5 cellular contexts compared by ENCODE assay signal in genomic region chr12:39893388-39893787, GRCh38.
DNase-seq lines count a peak whose midpoint lies in the region; ATAC-seq and TF ChIP-seq lines count a peak whose summit lies in the region.
"Not testable (repeated sequence)": the region's sequence is repeated elsewhere in the genome, so short reads cannot be mapped to it uniquely, and the experiment has no call there.

No MANE protein-coding gene starts in this region.

- TF ChIP-seq POLR2A in right lobe of liver (IDR thresholded peaks at IDR 0.05), result not testable (repeated sequence)

- TF ChIP-seq RAD21 in liver (IDR thresholded peaks at IDR 0.05), result not testable (repeated sequence)

- H3K36me3 Mint-ChIP-seq in nephron (ENCODE audit: low read depth), result not testable (repeated sequence)

- H3K4me1 ChIP-seq in liver (ENCODE audit: control insufficient read depth in 4 of 4, insufficient read depth in 4 of 4, low read length in 3 of 4) (peaks cover 0 to 29% (median 14%) of the 10 kb centered on the region in 4 donors), right lobe of liver (peaks cover 0 to 20% (median 7%) of the 10 kb centered on the region in 4 donors)

- peak overlapping the region; percentile 25 to 51 (median 43) for H3K27ac Mint-ChIP-seq in nephron

- H3K9me3 ChIP-seq in liver (ENCODE audit: control insufficient read depth in 4 of 4, low read length in 3 of 4); right lobe of liver: not testable (repeated sequence)

- H3K27me3 ChIP-seq in liver (ENCODE audit: control insufficient read depth in 4 of 4, insufficient read depth in 4 of 4, low read length in 3 of 4); right lobe of liver: not testable (repeated sequence)

- 39% methylated on average over 6 of the region's 6 CpGs for WGBS in liver
- 43% methylated on average over 6 of the region's 6 CpGs for WGBS in right lobe of liver (ENCODE audit: insufficient coverage, low coverage, low lambda C conversion rate, missing lambda C conversion rate)

- intact Hi-C loops in right lobe of liver (cut with DNase I), result not testable (repeated sequence)

- H3K9me3 Mint-ChIP-seq in nephron, result not testable (repeated sequence)

- not testable (repeated sequence) for H3K4me3 Mint-ChIP-seq in nephron

- not testable (repeated sequence) for H3K27me3 Mint-ChIP-seq in nephron (ENCODE audit: low read depth)

- H3K27ac ChIP-seq in VCaP (peak overlapping the region; percentile 84; the same call in 1 of the 2 replicates), right lobe of liver (peak overlapping the region in 2 of 3 donors; percentile 50 to 63)
- H3K27ac ChIP-seq in liver (ENCODE audit: low read depth in 1 of 2, low read length in 2 of 2), result not testable (repeated sequence)

- H3K36me3 ChIP-seq in liver (ENCODE audit: control insufficient read depth in 4 of 4, insufficient read depth in 3 of 4, low read depth in 1 of 4, low read length in 3 of 4); right lobe of liver: not testable (repeated sequence)

- DNase-seq in left lobe of liver (ENCODE audit: low spot score), result peak; percentile 69
- peak; percentile 26 to 63 (median 61) for DNase-seq in right lobe of liver

- not testable (repeated sequence) for TF ChIP-seq CTCF in VCaP (conservative IDR thresholded peaks at IDR 0.05); liver (IDR thresholded peaks at IDR 0.05; ENCODE audit: low read depth, low read length, missing input control); right lobe of liver (IDR thresholded peaks at IDR 0.05); nephron (IDR thresholded peaks at IDR 0.05; ENCODE audit: unreplicated experiment in 3 of 3)

- H3K4me3 ChIP-seq in liver (ENCODE audit: low read depth in 1 of 3, low read length in 3 of 3), result not testable (repeated sequence)
- peak overlapping the region in 2 of 3 donors; percentile 5 to 18 for H3K4me3 ChIP-seq in right lobe of liver

- not testable (repeated sequence) for H3K9ac ChIP-seq in liver (ENCODE audit: low read depth in 1 of 2, low read length in 2 of 2)

- ATAC-seq in left lobe of liver, result peak; percentile 67
- ATAC-seq in right lobe of liver, result peak; percentile 57 to 90 (median 68)

- H3K4me1 Mint-ChIP-seq in nephron, result not testable (repeated sequence)

TF ChIP-seq in liver, 16 proteins besides CTCF, POLR2A, EP300 and RAD21:
- TF ChIP-seq YY1 (IDR thresholded peaks at IDR 0.05) (peak; percentile 25), HNF4A (conservative IDR thresholded peaks at IDR 0.05) (peak; percentile 39 to 49), RXRA (IDR thresholded peaks at IDR 0.05) (peak; percentile 40 to 68), MAX (IDR thresholded peaks at IDR 0.05) (peak; percentile 8), SP1 (IDR thresholded peaks at IDR 0.05) (peak; percentile 32)
TF ChIP-seq in liver: peak in this region for 5; not testable (repeated sequence) for 11.
